Comparison of ENCODE assay signal across 33 cellular contexts in genomic region chr14:36176524-36176923, GRCh38. TPM values are rescaled to one million over a fixed set of nuclear protein-coding genes. Genes with fewer than 3 reads are reported as not detected.
"Had no signal": no experiment of that assay in that cellular context is flagged by ENCODE, and none has a peak within 500 bp of the region (broad histone marks: within the 10 kb centered on the region; RNA-seq: fewer than 3 reads in every experiment).

Gene PTCSC3, minus strand, starts transcription at chr14:36176722.

- H3K36me3 ChIP-seq: colonic mucosa, esophagus muscularis mucosa, neutrophil, ovary, prostate gland, right atrium auricular region, vagina had no signal

- H3K36me3 Mint-ChIP-seq: activated naive CD8-positive, alpha-beta T cell treated with anti-CD3 and anti-CD28 coated beads for 36 hours; natural killer cell; stimulated activated effector memory CD8-positive, alpha-beta T cell treated with anti-CD3 and anti-CD28 coated beads, Interleukin-12 subunit alpha, Interleukin-12 subunit beta, amount 100 ng/mL, for 72 hours; type B pancreatic cell; WTC11 had no signal

- H3K27ac ChIP-seq: colonic mucosa, dorsolateral prefrontal cortex, esophagus muscularis mucosa, foreskin keratinocyte, neutrophil, ovary, prostate gland, right atrium auricular region, skin epidermis, vagina had no signal

- ATAC-seq: activated CD4-positive, alpha-beta T cell treated with anti-CD3 and anti-CD28 coated beads for 36 hours; activated T-cell treated with anti-CD3 and anti-CD28 coated beads, Interleukin-2, amount 50 U/mL, for 4 hours; effector memory CD8-positive, alpha-beta T cell; foreskin keratinocyte; natural killer cell; stimulated activated effector memory CD8-positive, alpha-beta T cell treated with anti-CD3 and anti-CD28 coated beads, Interleukin-12 subunit alpha, Interleukin-12 subunit beta, amount 100 ng/mL, for 72 hours; stimulated activated naive CD8-positive, alpha-beta T cell treated with anti-CD3 and anti-CD28 coated beads, Interleukin-15, amount 100 ng/mL, for 72 hours; WTC11 had no signal

- H3K4me3 ChIP-seq: colonic mucosa, dorsolateral prefrontal cortex, esophagus muscularis mucosa, ovary, prostate gland, right atrium auricular region, skin epidermis, vagina had no signal

- H3K27me3 Mint-ChIP-seq: type B pancreatic cell had no signal

- H3K9me3 Mint-ChIP-seq: activated naive CD8-positive, alpha-beta T cell treated with anti-CD3 and anti-CD28 coated beads for 36 hours; activated T-cell treated with anti-CD3 and anti-CD28 coated beads, Interleukin-2, amount 50 U/mL, for 4 hours; activated T-helper 2 cell treated with anti-CD3 and anti-CD28 coated beads, Interferon-gamma antibody, Interleukin-2, Interleukin-4, amounts not matched to agents 10 μg/mL and 5 μg/mL and 100 μg/mL, durations not matched to agents 14 hours and 24 hours and 36 hours; stimulated activated effector memory CD8-positive, alpha-beta T cell treated with anti-CD3 and anti-CD28 coated beads, Interleukin-12 subunit alpha, Interleukin-12 subunit beta, amount 100 ng/mL, for 72 hours; stimulated activated naive CD8-positive, alpha-beta T cell treated with anti-CD3 and anti-CD28 coated beads, Interleukin-15, amount 100 ng/mL, for 72 hours; type B pancreatic cell; WTC11 had no signal

- H3K4me1 Mint-ChIP-seq: activated CD4-positive, alpha-beta T cell treated with anti-CD3 and anti-CD28 coated beads for 36 hours; activated naive CD8-positive, alpha-beta T cell treated with anti-CD3 and anti-CD28 coated beads for 36 hours; natural killer cell; stimulated activated effector memory CD8-positive, alpha-beta T cell treated with anti-CD3 and anti-CD28 coated beads, Interleukin-12 subunit alpha, Interleukin-12 subunit beta, amount 100 ng/mL, for 72 hours; stimulated activated naive CD8-positive, alpha-beta T cell treated with anti-CD3 and anti-CD28 coated beads, Interleukin-15, amount 100 ng/mL, for 72 hours; WTC11 had no signal

- H3K4me1 ChIP-seq: colonic mucosa, esophagus muscularis mucosa, foreskin keratinocyte, prostate gland, right atrium auricular region, vagina had no signal

- DNase-seq: activated CD4-positive, alpha-beta T cell treated with anti-CD3 and anti-CD28 coated beads for 36 hours; activated CD4-positive, alpha-beta T cell treated with anti-CD3 and anti-CD28 coated beads, Interleukin-2, amount 50 U/mL, for 4 hours; activated CD8-positive, alpha-beta memory T cell treated with anti-CD3 and anti-CD28 coated beads for 24 hours; activated CD8-positive, alpha-beta memory T cell treated with anti-CD3 and anti-CD28 coated beads, Interleukin-2, amount 50 U/mL, for 4 hours; activated naive CD4-positive, alpha-beta T cell; activated naive CD8-positive, alpha-beta T cell treated with anti-CD3 and anti-CD28 coated beads for 36 hours; activated T-cell treated with anti-CD3 and anti-CD28 coated beads, Interleukin-2, amount 50 U/mL, for 4 hours; amygdala; colonic mucosa; dorsolateral prefrontal cortex; effector memory CD8-positive, alpha-beta T cell; foreskin keratinocyte; midbrain; natural killer cell; ovary; stimulated activated CD4-positive, alpha-beta T cell treated with anti-CD3 and anti-CD28 coated beads, Interleukin-1b, Interleukin-23, amount 100 ng/mL, for 48 hours; stimulated activated naive CD8-positive, alpha-beta T cell treated with anti-CD3 and anti-CD28 coated beads, Interleukin-15, amount 100 ng/mL, for 72 hours; T-helper 1 cell; T-helper 9 cell had no signal

- H3K27ac Mint-ChIP-seq: activated CD4-positive, alpha-beta T cell treated with anti-CD3 and anti-CD28 coated beads for 36 hours; activated naive CD8-positive, alpha-beta T cell treated with anti-CD3 and anti-CD28 coated beads for 36 hours; activated T-helper 2 cell treated with anti-CD3 and anti-CD28 coated beads, Interferon-gamma antibody, Interleukin-2, Interleukin-4, amounts not matched to agents 10 μg/mL and 5 μg/mL and 100 μg/mL, durations not matched to agents 14 hours and 24 hours and 36 hours; effector memory CD8-positive, alpha-beta T cell; natural killer cell; stimulated activated effector memory CD8-positive, alpha-beta T cell treated with anti-CD3 and anti-CD28 coated beads, Interleukin-12 subunit alpha, Interleukin-12 subunit beta, amount 100 ng/mL, for 72 hours; type B pancreatic cell; WTC11 had no signal

- H3K4me3 Mint-ChIP-seq: activated CD4-positive, alpha-beta T cell treated with anti-CD3 and anti-CD28 coated beads for 36 hours; activated naive CD8-positive, alpha-beta T cell treated with anti-CD3 and anti-CD28 coated beads for 36 hours; activated T-cell treated with anti-CD3 and anti-CD28 coated beads, Interleukin-2, amount 50 U/mL, for 4 hours; effector memory CD8-positive, alpha-beta T cell; natural killer cell; stimulated activated effector memory CD8-positive, alpha-beta T cell treated with anti-CD3 and anti-CD28 coated beads, Interleukin-12 subunit alpha, Interleukin-12 subunit beta, amount 100 ng/mL, for 72 hours; stimulated activated naive CD8-positive, alpha-beta T cell treated with anti-CD3 and anti-CD28 coated beads, Interleukin-15, amount 100 ng/mL, for 72 hours; type B pancreatic cell; WTC11 had no signal

- H3K27me3 ChIP-seq: colonic mucosa, dorsolateral prefrontal cortex, esophagus muscularis mucosa, neutrophil, ovary, right atrium auricular region, vagina had no signal

RNA-seq across cellular contexts. Expression of gene PTCSC3, which starts in this region (rescaled TPM):
- total RNA-seq: activated CD4-positive, alpha-beta T cell treated with anti-CD3 and anti-CD28 coated beads for 36 hours; activated naive CD8-positive, alpha-beta T cell treated with anti-CD3 and anti-CD28 coated beads for 36 hours; activated T-cell treated with anti-CD3 and anti-CD28 coated beads, Interleukin-2, amount 50 U/mL, for 4 hours; activated T-helper 2 cell treated with anti-CD3 and anti-CD28 coated beads, Interferon-gamma antibody, Interleukin-2, Interleukin-4, amounts not matched to agents 10 μg/mL and 5 μg/mL and 100 μg/mL, durations not matched to agents 14 hours and 24 hours and 36 hours; bronchial epithelial cell; colonic mucosa; dorsolateral prefrontal cortex; endothelial cell of umbilical vein; esophagus muscularis mucosa; foreskin keratinocyte; liver; natural killer cell; ovary; prostate gland; right atrium auricular region; temporal lobe; vagina; WTC11 had no signal
- polyA plus RNA-seq: endothelial cell of umbilical vein, foreskin keratinocyte, liver, ovary had no signal
